In genomic region chr12:25997401-25997973, GRCh38 we compare ENCODE assay signal across 10 cellular contexts. TPM values are rescaled to one million over a fixed set of nuclear protein-coding genes. Genes with fewer than 3 reads are reported as not detected.
DNase-seq lines count a peak whose midpoint lies in the region; ATAC-seq, FAIRE-seq and TF ChIP-seq lines count a peak whose summit lies in the region.
"Had no signal": no experiment of that assay in that cellular context is flagged by ENCODE, and none has a peak within 500 bp of the region (broad histone marks: within the 10 kb centered on the region; RNA-seq: fewer than 3 reads in every experiment).

No MANE protein-coding gene starts in this region.

- H3K4me3 Mint-ChIP-seq in Caco-2 (ENCODE audit: unreplicated experiment) (no peak overlapping the region), neural crest cell (peak overlapping the region; percentile 55), immature natural killer cell (no peak overlapping the region), T-cell (no peak overlapping the region)

- ATAC-seq in T-cell (replicated peaks in 1 of 4), result no peak

- H3K4me3 ChIP-seq in Caco-2 (ENCODE audit: low read depth, low read length) (no peak overlapping the region), NT2/D1 (ENCODE audit: insufficient read length, low read depth) (no peak overlapping the region), endothelial cell of umbilical vein (replicated peaks in 1 of 3; ENCODE audit: insufficient read depth in 1 of 3, low read depth in 1 of 3, low read length in 3 of 3) (peak overlapping the region in 1 of 3 experiments; percentile 69)

- no peak overlapping the region for H2AFZ ChIP-seq in endothelial cell of umbilical vein (ENCODE audit: low read depth, low read length)

- POLR2A ChIA-PET in Caco-2 (lab: Charles Lee), result no interaction called here
- POLR2A ChIA-PET in endothelial cell of umbilical vein (lab: Charles Lee), result interaction anchor here (1.0 to 1.8 kb wide), 2 partner anchors 38 to 40 kb away, joined by 3 to 4 read pairs; no protein-coding TSS in a partner anchor
- POLR2A ChIA-PET in T-cell (lab: Charles Lee), result interaction anchor here in 1 of 2 donors (0.8 to 1.0 kb wide), 2 partner anchors 12 to 28 kb away, joined by 7 read pairs; no protein-coding TSS in a partner anchor

- no peaks in the 10 kb centered on the region for H3K9me1 ChIP-seq in endothelial cell of umbilical vein (replicated peaks; ENCODE audit: control insufficient read depth, extremely low read depth, insufficient read depth, low read length)

- no TSS peak for BruUV-seq in Caco-2 (replicated peaks; lab: Mats Ljungman, UMichigan)
- TSS peak; percentile 78 for BruUV-seq in endothelial cell of umbilical vein (replicated peaks; lab: Mats Ljungman, UMichigan)

- DNase-seq in Caco-2 (peak in 1 of 2 experiments; percentile 46), NT2/D1 (ENCODE audit: low read depth, low spot score) (peak; percentile 92), endothelial cell of umbilical vein (ENCODE audit: low read depth, low spot score) (peak; percentile 96), neural crest cell (ENCODE audit: low read depth, low spot score) (no peak), immature natural killer cell (no peak), T-cell (no peak), NCI-H526 (lab: John Stamatoyannopoulos, UW) (no peak), NCI-H1694 (lab: John Stamatoyannopoulos, UW) (no peak)
- DNase-seq: activated CD8-positive, alpha-beta memory T cell treated with anti-CD3 and anti-CD28 coated beads, Interleukin-2, amount 50 U/mL, for 48 hours; OCI-M1 had no signal

- H3K9me3 ChIP-seq in Caco-2 (no peaks in the 10 kb centered on the region), NT2/D1 (ENCODE audit: insufficient read depth, low read length) (peaks cover 3% of the 10 kb centered on the region), endothelial cell of umbilical vein (replicated peaks; ENCODE audit: control insufficient read depth, insufficient read depth, low read length) (no peaks in the 10 kb centered on the region)

- TF ChIP-seq POLR2A in endothelial cell of umbilical vein (IDR thresholded peaks at IDR 0.05; ENCODE audit: low read depth, low read length), result no peak

- H3K9me3 Mint-ChIP-seq in Caco-2 (ENCODE audit: unreplicated experiment) (no peaks in the 10 kb centered on the region), neural crest cell (no peaks in the 10 kb centered on the region), immature natural killer cell (peaks cover 0 to 1% (median 0%) of the 10 kb centered on the region in 6 donors), T-cell (no peaks in the 10 kb centered on the region)

- peak; percentile 81 for FAIRE-seq in endothelial cell of umbilical vein (lab: Jason Lieb, UNC)

- TF ChIP-seq CTCF in Caco-2 (IDR thresholded peaks at IDR 0.05; ENCODE audit: insufficient read depth in 1 of 2, low read depth in 1 of 2, low read length in 1 of 2, severe bottlenecking in 1 of 2, unreplicated experiment in 1 of 2) (no peak), endothelial cell of umbilical vein (IDR thresholded peaks at IDR 0.05; ENCODE audit: extremely low read depth in 1 of 2, insufficient read depth in 1 of 2, low read depth in 1 of 2, low read length in 2 of 2) (no peak), neural crest cell (conservative IDR thresholded peaks at IDR 0.05) (no peak)

- H3K36me3 ChIP-seq in Caco-2 (ENCODE audit: control insufficient read depth, insufficient read depth, low read length), result no peaks in the 10 kb centered on the region
- H3K36me3 ChIP-seq in NT2/D1 (ENCODE audit: insufficient read depth, insufficient read length, low read length), result no peaks in the 10 kb centered on the region
- H3K36me3 ChIP-seq in endothelial cell of umbilical vein (ENCODE audit: control insufficient read depth in 2 of 2, extremely low read depth in 1 of 2, insufficient read depth in 2 of 2, low read length in 2 of 2), result no peaks in the 10 kb centered on the region

- H3K9ac ChIP-seq in NT2/D1 (ENCODE audit: insufficient read length, low read depth), result no peak overlapping the region
- peak overlapping the region; percentile 92 for H3K9ac ChIP-seq in endothelial cell of umbilical vein (replicated peaks; ENCODE audit: extremely low read depth, insufficient read depth, low read length)

- H3K27me3 Mint-ChIP-seq in Caco-2 (ENCODE audit: insufficient read depth, unreplicated experiment) (no peaks in the 10 kb centered on the region), neural crest cell (ENCODE audit: low read depth) (no peaks in the 10 kb centered on the region), immature natural killer cell (ENCODE audit: low read depth in 3 of 3) (peaks cover 0 to 3% (median 2%) of the 10 kb centered on the region in 3 donors), T-cell (peaks cover 0 to 4% of the 10 kb centered on the region in 2 donors)

- peaks cover 75% of the 10 kb centered on the region for H3K79me2 ChIP-seq in endothelial cell of umbilical vein (ENCODE audit: control insufficient read depth, insufficient read depth, low read length)

- H3K27me3 ChIP-seq in Caco-2 (replicated peaks; ENCODE audit: control insufficient read depth, insufficient read depth, low read length) (no peaks in the 10 kb centered on the region), NT2/D1 (ENCODE audit: insufficient read depth, insufficient read length) (no peaks in the 10 kb centered on the region), endothelial cell of umbilical vein (ENCODE audit: control insufficient read depth in 2 of 2, insufficient read depth in 2 of 2, low read length in 2 of 2) (no peaks in the 10 kb centered on the region)

- CTCF ChIA-PET in Caco-2 (lab: Charles Lee) (no interaction called here), endothelial cell of umbilical vein (lab: Charles Lee) (interaction anchor here (1.0 to 1.7 kb wide), 11 partner anchors 8 to 562 kb away, joined by 3 to 10 read pairs (median 4); partner anchors contain the start of gene RASSF8), T-cell (lab: Charles Lee) (interaction anchor here (0.7 to 1.7 kb wide), 4 partner anchors 9 to 626 kb away, joined by 3 to 6 read pairs (median 5); no protein-coding TSS in a partner anchor)

- dilution Hi-C loops in endothelial cell of umbilical vein (cut with MboI; ENCODE audit: extremely low pct_ligation_motif_present, low sequenced_read_pairs), result no loop called here

- H3K4me1 Mint-ChIP-seq in Caco-2 (ENCODE audit: low read depth, unreplicated experiment), result peaks cover 44% of the 10 kb centered on the region
- peaks cover 62% of the 10 kb centered on the region for H3K4me1 Mint-ChIP-seq in neural crest cell
- no peaks in the 10 kb centered on the region for H3K4me1 Mint-ChIP-seq in immature natural killer cell
- H3K4me1 Mint-ChIP-seq in T-cell, result no peaks in the 10 kb centered on the region

- intact Hi-C loops in Caco-2 (cut with micrococcal nuclease; ENCODE audit: unreplicated experiment), result loop anchor here (2.0 kb wide), 1 partner anchor 39 kb away; the partner anchor contains the start of gene RASSF8
- intact Hi-C loops in endothelial cell of umbilical vein (cut with micrococcal nuclease), result loop anchor here (1.0 kb wide), 4 partner anchors 9 to 203 kb away; partner anchors contain the start of gene RASSF8

- peak overlapping the region; percentile 98 for H3K4me2 ChIP-seq in endothelial cell of umbilical vein (ENCODE audit: insufficient read depth, low read length)

- peaks cover 15% of the 10 kb centered on the region for H3K4me1 ChIP-seq in Caco-2
- H3K4me1 ChIP-seq in NT2/D1 (ENCODE audit: insufficient read depth, insufficient read length), result peaks cover 2% of the 10 kb centered on the region
- peaks cover 31% of the 10 kb centered on the region for H3K4me1 ChIP-seq in endothelial cell of umbilical vein (ENCODE audit: control insufficient read depth, extremely low read depth, insufficient read depth, low read length)

- H3K27ac Mint-ChIP-seq in Caco-2 (ENCODE audit: unreplicated experiment) (peak overlapping the region; percentile 50), neural crest cell (ENCODE audit: unreplicated experiment) (peak overlapping the region; percentile 95), immature natural killer cell (no peak overlapping the region), T-cell (no peak overlapping the region)

- H3K27ac ChIP-seq in endothelial cell of umbilical vein (ENCODE audit: insufficient read depth, low read depth, low read length), result peak overlapping the region; percentile 97

- no peaks in the 10 kb centered on the region for H4K20me1 ChIP-seq in endothelial cell of umbilical vein (replicated peaks; ENCODE audit: control insufficient read depth, extremely low read depth, insufficient read depth, low read length)

- H3K36me3 Mint-ChIP-seq in Caco-2 (ENCODE audit: insufficient read depth, unreplicated experiment) (no peaks in the 10 kb centered on the region), neural crest cell (ENCODE audit: low read depth) (peaks cover 5% of the 10 kb centered on the region), immature natural killer cell (no peaks in the 10 kb centered on the region), T-cell (no peaks in the 10 kb centered on the region)

TF ChIP-seq in endothelial cell of umbilical vein, 7 proteins besides CTCF, POLR2A, EP300 and RAD21 (continues in another document):
- no peak for TF ChIP-seq GATA2 (IDR thresholded peaks at IDR 0.05; ENCODE audit: insufficient read depth, insufficient read length, low read depth, low read length)
- no peak for TF ChIP-seq MYC (IDR thresholded peaks at IDR 0.05; ENCODE audit: low read depth, low read length)
- peak; percentile 51 for TF ChIP-seq POLR2AphosphoS5 (IDR thresholded peaks at IDR 0.05; ENCODE audit: insufficient read depth, low read depth, low read length)
- peak; percentile 99 for TF ChIP-seq JUN (IDR thresholded peaks at IDR 0.05; ENCODE audit: borderline replicate concordance, insufficient read depth, insufficient read length, low read depth)
- TF ChIP-seq MAX (IDR thresholded peaks at IDR 0.05; ENCODE audit: insufficient read depth, insufficient read length), result no peak
- peak; percentile 88 for TF ChIP-seq FOS (IDR thresholded peaks at IDR 0.05; ENCODE audit: borderline replicate concordance, insufficient read depth, low read length)

RNA-seq across cellular contexts. Expression of gene RASSF8, which starts 39.0 kb away (rescaled TPM):
- total RNA-seq in Caco-2 (2022), result 140 and 143 TPM in 2 replicates
- 58.3 and 59.3 TPM in 2 replicates for total RNA-seq in endothelial cell of umbilical vein
- polyA plus RNA-seq in endothelial cell of umbilical vein, result 9.0 and 11.1 TPM in 2 replicates
- polyA plus RNA-seq in endothelial cell of umbilical vein (2011; cell fraction: cytosol; rRNA removed), result 12.0 and 12.8 TPM in 2 replicates
- 23.2 and 24.5 TPM in 2 replicates for polyA plus RNA-seq in endothelial cell of umbilical vein (2011; cell fraction: nucleus; rRNA removed)
- 28.5 and 39.2 TPM in 2 replicates for polyA plus RNA-seq in endothelial cell of umbilical vein (2012)
- 77.4 and 82.4 TPM in 2 replicates for polyA minus RNA-seq in endothelial cell of umbilical vein
- polyA minus RNA-seq in endothelial cell of umbilical vein (2011; cell fraction: cytosol; rRNA and poly(A)+ RNA removed), result 33.1 TPM
- 69.4 and 85.4 TPM in 2 replicates for polyA minus RNA-seq in endothelial cell of umbilical vein (2011; cell fraction: nucleus; rRNA and poly(A)+ RNA removed)
- 47.0 and 50.5 TPM in 2 replicates for total RNA-seq in neural crest cell
- polyA plus RNA-seq in immature natural killer cell, result 1 to 10 TPM in 1 of 3 donors, under 1 TPM in 1, not detected in 1; 0.30 to 1.3 TPM
- total RNA-seq in T-cell, result under 1 TPM in 4 of 5 donors, not detected in 1; 0.50 to 0.98 (median 0.73) TPM

Comparison
In these comparisons a context has a peak if more than half of its experiments do, and no peak if none do; other contexts are left out.
1. DNase-seq: peak in NT2/D1 (single experiment) and endothelial cell of umbilical vein (single experiment); none in neural crest cell (single experiment), immature natural killer cell (0 of 3), T-cell (0 of 34), NCI-H526 (0 of 2) and NCI-H1694 (single experiment).
2. H3K27ac Mint-ChIP-seq: peak in Caco-2 (single experiment) and neural crest cell (single experiment); none in immature natural killer cell (0 of 6) and T-cell (0 of 2).
3. RNA of gene RASSF8, which starts 39.0 kb away (total RNA-seq): 140 to 143 TPM in Caco-2, 58.3 to 59.3 TPM in endothelial cell of umbilical vein and 47.0 to 50.5 TPM in neural crest cell; 0.50 to 0.98 TPM in T-cell; every median in the first group is over 10 times any median in the second.